ENCODE assay signal across 21 cellular contexts in the genomic region with DNA sequence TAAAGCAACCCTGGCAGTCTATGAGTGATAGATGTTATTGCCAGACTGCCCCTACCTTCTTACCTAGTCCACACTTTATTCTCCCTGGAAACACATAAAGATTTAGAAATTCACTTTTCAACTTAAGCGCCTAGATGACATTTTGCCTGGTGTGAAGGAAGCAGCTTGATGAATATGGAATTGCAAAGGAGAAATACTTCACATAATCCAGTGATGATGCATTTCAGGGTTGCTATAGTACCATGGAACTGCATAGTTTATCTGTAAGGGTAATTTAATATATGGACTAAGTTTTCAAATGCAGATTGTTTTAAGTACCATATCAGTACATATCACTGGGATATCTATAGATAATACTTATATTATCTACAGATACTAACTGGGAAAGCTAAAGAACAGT. TPM values are rescaled to one million over a fixed set of nuclear protein-coding genes. Genes with fewer than 3 reads are reported as not detected.
A peak's percentile ranks its signal among the peaks of the same experiment; 100 is the strongest.
DNase-seq lines count a peak whose midpoint lies in the region; FAIRE-seq and TF ChIP-seq lines count a peak whose summit lies in the region.
"Had no signal": no experiment of that assay in that cellular context is flagged by ENCODE, and none has a peak within 500 bp of the region (broad histone marks: within the 10 kb centered on the region; RNA-seq: fewer than 3 reads in every experiment).

No MANE protein-coding gene starts in this region.

- H3K4me1 ChIP-seq in sigmoid colon (peaks cover 0 to 28% (median 21%) of the 10 kb centered on the region in 4 donors), breast epithelium (no peaks in the 10 kb centered on the region)
- H3K4me1 ChIP-seq: BE2C had no signal

- DNase-seq in EL (peak; percentile 49), amniotic epithelial cell (ENCODE audit: low read depth) (peak; percentile 77), fibroblast of pulmonary artery (ENCODE audit: low read depth) (peak; percentile 36), sigmoid colon (no peak), UCSD-AML1 (lab: John Stamatoyannopoulos, UW; ENCODE audit: unreplicated experiment) (no peak), breast epithelium (ENCODE audit: low spot score in 2 of 2) (no peak), GM12892 (ENCODE audit: insufficient read length) (no peak), NCI-H2107 (lab: John Stamatoyannopoulos, UW) (no peak)
- DNase-seq: activated CD4-positive, alpha-beta T cell treated with anti-CD3 and anti-CD28 coated beads for 36 hours; BE2C; effector memory CD8-positive, alpha-beta T cell; hypothalamus; Karpas-422; kidney; mesendoderm; NCI-H1048; NCI-H2081 treated with DMSO at 0.1 percent for 48 hours; NCI-H510A treated with DMSO at 0.1 percent for 48 hours had no signal

- no peaks in the 10 kb centered on the region for H3K9me3 ChIP-seq in sigmoid colon
- H3K9me3 ChIP-seq in breast epithelium = no peaks in the 10 kb centered on the region
- H3K9me3 ChIP-seq: BE2C, tibial nerve had no signal

- peak overlapping the region; percentile 13 to 67 (median 58) for H3K27ac ChIP-seq in sigmoid colon
- no peak overlapping the region for H3K27ac ChIP-seq in breast epithelium
- H3K27ac ChIP-seq: tibial nerve had no signal

- H3K36me3 ChIP-seq in sigmoid colon = peaks cover 18 to 77% (median 31%) of the 10 kb centered on the region in 4 donors
- peaks cover 13% of the 10 kb centered on the region for H3K36me3 ChIP-seq in breast epithelium

- H3K27me3 ChIP-seq in sigmoid colon (no peaks in the 10 kb centered on the region), breast epithelium (no peaks in the 10 kb centered on the region)
- H3K27me3 ChIP-seq: BE2C, tibial nerve had no signal

- TF ChIP-seq POLR2A in sigmoid colon (IDR thresholded peaks at IDR 0.05) (no peak), breast epithelium (IDR thresholded peaks at IDR 0.05) (no peak), GM12892 (IDR thresholded peaks at IDR 0.05; ENCODE audit: low read depth, low read length) (no peak)

- no peak overlapping the region for H3K4me3 ChIP-seq in fibroblast of pulmonary artery (replicated peaks; ENCODE audit: low read depth, low read length)
- H3K4me3 ChIP-seq in sigmoid colon = no peak overlapping the region
- H3K4me3 ChIP-seq in breast epithelium = no peak overlapping the region
- H3K4me3 ChIP-seq: tibial nerve had no signal

- no peak for FAIRE-seq in GM12892 (lab: Jason Lieb, UNC)
- FAIRE-seq: H1, HTR-8/SVneo, kidney had no signal

- intact Hi-C loops in sigmoid colon (cut with DNase I) (no loop called here), breast epithelium (cut with DNase I; ENCODE audit: low total_unique reads) (no loop called here)

- WGBS in sigmoid colon, 2 donors = 98% methylated on average over 1 of the region's 1 CpG

- TF ChIP-seq CTCF in fibroblast of pulmonary artery (IDR thresholded peaks at IDR 0.05; ENCODE audit: low read length, missing control alignments) (no peak), sigmoid colon (IDR thresholded peaks at IDR 0.05) (no peak), breast epithelium (IDR thresholded peaks at IDR 0.05) (no peak)

- TF ChIP-seq EP300 in sigmoid colon (IDR thresholded peaks at IDR 0.05) = no peak

RNA-seq across cellular contexts. Expression of a gene that starts 37.0 kb away (rescaled TPM):
- 10 to 100 TPM; 38.8 to 53.5 (median 47.1) TPM for total RNA-seq in sigmoid colon
- 10 to 100 TPM; 17.4 to 64.9 (median 28.7) TPM for polyA plus RNA-seq in sigmoid colon
- 10 to 100 TPM; 44.8 to 69.5 (median 51.4) TPM for total RNA-seq in breast epithelium
- polyA plus RNA-seq in GM12892 (2012; ENCODE audit: missing spikeins) = 173 TPM

Comparison
In these comparisons a context has a peak if more than half of its experiments do, and no peak if none do; other contexts are left out.
1. DNase-seq: peak in EL (single experiment), amniotic epithelial cell (single experiment) and fibroblast of pulmonary artery (single experiment); none in sigmoid colon (single experiment), UCSD-AML1 (single experiment), breast epithelium (0 of 2), GM12892 (single experiment) and NCI-H2107 (single experiment).
2. H3K27ac ChIP-seq: peak in sigmoid colon (4 of 4); none in breast epithelium (0 of 2).